In the genomic region with DNA sequence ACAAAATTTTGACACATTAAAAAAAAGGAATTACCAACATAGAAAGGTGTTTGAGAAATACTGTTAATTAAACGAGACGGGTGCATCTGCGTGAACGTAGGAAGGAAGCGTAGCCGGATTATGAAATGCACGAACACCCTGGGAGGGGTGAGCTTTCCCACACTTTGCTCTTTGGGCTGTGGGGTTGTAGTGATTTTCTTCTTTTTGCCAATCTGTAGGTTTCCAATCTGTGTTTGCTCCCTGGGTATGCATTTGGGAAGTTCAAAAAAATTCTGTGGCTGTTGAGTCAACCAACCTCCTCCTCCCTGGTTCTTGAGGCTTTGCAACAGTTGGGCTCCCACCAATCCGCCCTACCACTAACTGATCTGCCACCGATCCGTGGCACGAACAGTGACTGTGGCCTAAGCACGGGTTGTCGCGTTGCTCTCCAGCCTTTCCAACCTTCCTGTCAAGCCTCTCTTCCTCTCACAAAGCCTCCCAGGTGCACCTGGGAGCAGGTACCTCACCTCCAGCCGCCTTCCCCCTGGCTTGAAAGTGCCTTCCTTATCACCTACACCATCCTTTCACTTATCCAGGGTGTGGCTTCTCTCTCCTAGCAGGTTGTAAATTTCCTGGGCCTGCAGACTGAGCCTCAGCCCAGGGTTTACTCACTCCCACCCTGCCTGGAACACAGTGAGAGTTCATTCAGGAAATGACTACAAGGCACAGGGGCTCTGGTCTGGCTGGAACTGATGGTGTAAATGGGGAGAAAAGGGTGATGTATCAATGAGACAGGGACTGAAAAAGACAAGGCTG, we compare ENCODE assay signal across 1 cellular context.
TF ChIP-seq lines count a peak whose summit lies in the region.

No MANE protein-coding gene starts in this region.

TF ChIP-seq in HepG2, 621 proteins besides CTCF, POLR2A, EP300 and RAD21:
- TF ChIP-seq SCMH1 (CRISPR knock-in tag; IDR thresholded peaks at IDR 0.05; ENCODE audit: borderline replicate concordance), result no peak
- TF ChIP-seq, protein P1, sequence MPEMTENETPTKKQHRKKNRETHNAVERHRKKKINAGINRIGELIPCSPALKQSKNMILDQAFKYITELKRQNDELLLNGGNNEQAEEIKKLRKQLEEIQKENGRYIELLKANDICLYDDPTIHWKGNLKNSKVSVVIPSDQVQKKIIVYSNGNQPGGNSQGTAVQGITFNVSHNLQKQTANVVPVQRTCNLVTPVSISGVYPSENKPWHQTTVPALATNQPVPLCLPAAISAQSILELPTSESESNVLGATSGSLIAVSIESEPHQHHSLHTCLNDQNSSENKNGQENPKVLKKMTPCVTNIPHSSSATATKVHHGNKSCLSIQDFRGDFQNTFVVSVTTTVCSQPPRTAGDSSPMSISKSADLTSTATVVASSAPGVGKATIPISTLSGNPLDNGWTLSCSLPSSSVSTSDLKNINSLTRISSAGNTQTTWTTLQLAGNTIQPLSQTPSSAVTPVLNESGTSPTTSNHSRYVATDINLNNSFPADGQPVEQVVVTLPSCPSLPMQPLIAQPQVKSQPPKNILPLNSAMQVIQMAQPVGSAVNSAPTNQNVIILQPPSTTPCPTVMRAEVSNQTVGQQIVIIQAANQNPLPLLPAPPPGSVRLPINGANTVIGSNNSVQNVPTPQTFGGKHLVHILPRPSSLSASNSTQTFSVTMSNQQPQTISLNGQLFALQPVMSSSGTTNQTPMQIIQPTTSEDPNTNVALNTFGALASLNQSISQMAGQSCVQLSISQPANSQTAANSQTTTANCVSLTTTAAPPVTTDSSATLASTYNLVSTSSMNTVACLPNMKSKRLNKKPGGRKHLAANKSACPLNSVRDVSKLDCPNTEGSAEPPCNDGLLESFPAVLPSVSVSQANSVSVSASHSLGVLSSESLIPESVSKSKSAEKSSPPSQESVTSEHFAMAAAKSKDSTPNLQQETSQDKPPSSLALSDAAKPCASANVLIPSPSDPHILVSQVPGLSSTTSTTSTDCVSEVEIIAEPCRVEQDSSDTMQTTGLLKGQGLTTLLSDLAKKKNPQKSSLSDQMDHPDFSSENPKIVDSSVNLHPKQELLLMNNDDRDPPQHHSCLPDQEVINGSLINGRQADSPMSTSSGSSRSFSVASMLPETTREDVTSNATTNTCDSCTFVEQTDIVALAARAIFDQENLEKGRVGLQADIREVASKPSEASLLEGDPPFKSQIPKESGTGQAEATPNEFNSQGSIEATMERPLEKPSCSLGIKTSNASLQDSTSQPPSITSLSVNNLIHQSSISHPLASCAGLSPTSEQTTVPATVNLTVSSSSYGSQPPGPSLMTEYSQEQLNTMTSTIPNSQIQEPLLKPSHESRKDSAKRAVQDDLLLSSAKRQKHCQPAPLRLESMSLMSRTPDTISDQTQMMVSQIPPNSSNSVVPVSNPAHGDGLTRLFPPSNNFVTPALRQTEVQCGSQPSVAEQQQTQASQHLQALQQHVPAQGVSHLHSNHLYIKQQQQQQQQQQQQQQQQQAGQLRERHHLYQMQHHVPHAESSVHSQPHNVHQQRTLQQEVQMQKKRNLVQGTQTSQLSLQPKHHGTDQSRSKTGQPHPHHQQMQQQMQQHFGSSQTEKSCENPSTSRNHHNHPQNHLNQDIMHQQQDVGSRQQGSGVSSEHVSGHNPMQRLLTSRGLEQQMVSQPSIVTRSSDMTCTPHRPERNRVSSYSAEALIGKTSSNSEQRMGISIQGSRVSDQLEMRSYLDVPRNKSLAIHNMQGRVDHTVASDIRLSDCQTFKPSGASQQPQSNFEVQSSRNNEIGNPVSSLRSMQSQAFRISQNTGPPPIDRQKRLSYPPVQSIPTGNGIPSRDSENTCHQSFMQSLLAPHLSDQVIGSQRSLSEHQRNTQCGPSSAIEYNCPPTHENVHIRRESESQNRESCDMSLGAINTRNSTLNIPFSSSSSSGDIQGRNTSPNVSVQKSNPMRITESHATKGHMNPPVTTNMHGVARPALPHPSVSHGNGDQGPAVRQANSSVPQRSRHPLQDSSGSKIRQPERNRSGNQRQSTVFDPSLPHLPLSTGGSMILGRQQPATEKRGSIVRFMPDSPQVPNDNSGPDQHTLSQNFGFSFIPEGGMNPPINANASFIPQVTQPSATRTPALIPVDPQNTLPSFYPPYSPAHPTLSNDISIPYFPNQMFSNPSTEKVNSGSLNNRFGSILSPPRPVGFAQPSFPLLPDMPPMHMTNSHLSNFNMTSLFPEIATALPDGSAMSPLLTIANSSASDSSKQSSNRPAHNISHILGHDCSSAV (CRISPR knock-in tag; IDR thresholded peaks at IDR 0.05; ENCODE audit: borderline replicate concordance), result no peak
- TF ChIP-seq ZNF362 (CRISPR knock-in tag; IDR thresholded peaks at IDR 0.05; ENCODE audit: borderline replicate concordance), result no peak
- TF ChIP-seq ZNF816 (CRISPR knock-in tag; IDR thresholded peaks at IDR 0.05; ENCODE audit: borderline replicate concordance), result no peak
- TF ChIP-seq TP53 (CRISPR knock-in tag; conservative IDR thresholded peaks at IDR 0.05), result no peak
- TF ChIP-seq NCOA2 (CRISPR knock-in tag; IDR thresholded peaks at IDR 0.05), result no peak
- TF ChIP-seq, protein P2, sequence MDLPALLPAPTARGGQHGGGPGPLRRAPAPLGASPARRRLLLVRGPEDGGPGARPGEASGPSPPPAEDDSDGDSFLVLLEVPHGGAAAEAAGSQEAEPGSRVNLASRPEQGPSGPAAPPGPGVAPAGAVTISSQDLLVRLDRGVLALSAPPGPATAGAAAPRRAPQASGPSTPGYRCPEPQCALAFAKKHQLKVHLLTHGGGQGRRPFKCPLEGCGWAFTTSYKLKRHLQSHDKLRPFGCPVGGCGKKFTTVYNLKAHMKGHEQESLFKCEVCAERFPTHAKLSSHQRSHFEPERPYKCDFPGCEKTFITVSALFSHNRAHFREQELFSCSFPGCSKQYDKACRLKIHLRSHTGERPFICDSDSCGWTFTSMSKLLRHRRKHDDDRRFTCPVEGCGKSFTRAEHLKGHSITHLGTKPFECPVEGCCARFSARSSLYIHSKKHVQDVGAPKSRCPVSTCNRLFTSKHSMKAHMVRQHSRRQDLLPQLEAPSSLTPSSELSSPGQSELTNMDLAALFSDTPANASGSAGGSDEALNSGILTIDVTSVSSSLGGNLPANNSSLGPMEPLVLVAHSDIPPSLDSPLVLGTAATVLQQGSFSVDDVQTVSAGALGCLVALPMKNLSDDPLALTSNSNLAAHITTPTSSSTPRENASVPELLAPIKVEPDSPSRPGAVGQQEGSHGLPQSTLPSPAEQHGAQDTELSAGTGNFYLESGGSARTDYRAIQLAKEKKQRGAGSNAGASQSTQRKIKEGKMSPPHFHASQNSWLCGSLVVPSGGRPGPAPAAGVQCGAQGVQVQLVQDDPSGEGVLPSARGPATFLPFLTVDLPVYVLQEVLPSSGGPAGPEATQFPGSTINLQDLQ (CRISPR knock-in tag; IDR thresholded peaks at IDR 0.05), result no peak
- TF ChIP-seq, protein P3, sequence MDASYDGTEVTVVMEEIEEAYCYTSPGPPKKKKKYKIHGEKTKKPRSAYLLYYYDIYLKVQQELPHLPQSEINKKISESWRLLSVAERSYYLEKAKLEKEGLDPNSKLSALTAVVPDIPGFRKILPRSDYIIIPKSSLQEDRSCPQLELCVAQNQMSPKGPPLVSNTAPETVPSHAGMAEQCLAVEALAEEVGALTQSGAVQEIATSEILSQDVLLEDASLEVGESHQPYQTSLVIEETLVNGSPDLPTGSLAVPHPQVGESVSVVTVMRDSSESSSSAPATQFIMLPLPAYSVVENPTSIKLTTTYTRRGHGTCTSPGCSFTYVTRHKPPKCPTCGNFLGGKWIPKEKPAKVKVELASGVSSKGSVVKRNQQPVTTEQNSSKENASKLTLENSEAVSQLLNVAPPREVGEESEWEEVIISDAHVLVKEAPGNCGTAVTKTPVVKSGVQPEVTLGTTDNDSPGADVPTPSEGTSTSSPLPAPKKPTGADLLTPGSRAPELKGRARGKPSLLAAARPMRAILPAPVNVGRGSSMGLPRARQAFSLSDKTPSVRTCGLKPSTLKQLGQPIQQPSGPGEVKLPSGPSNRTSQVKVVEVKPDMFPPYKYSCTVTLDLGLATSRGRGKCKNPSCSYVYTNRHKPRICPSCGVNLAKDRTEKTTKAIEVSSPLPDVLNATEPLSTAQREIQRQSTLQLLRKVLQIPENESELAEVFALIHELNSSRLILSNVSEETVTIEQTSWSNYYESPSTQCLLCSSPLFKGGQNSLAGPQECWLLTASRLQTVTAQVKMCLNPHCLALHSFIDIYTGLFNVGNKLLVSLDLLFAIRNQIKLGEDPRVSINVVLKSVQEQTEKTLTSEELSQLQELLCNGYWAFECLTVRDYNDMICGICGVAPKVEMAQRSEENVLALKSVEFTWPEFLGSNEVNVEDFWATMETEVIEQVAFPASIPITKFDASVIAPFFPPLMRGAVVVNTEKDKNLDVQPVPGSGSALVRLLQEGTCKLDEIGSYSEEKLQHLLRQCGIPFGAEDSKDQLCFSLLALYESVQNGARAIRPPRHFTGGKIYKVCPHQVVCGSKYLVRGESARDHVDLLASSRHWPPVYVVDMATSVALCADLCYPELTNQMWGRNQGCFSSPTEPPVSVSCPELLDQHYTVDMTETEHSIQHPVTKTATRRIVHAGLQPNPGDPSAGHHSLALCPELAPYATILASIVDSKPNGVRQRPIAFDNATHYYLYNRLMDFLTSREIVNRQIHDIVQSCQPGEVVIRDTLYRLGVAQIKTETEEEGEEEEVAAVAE (CRISPR knock-in tag; IDR thresholded peaks at IDR 0.05; ENCODE audit: borderline replicate concordance), result no peak
- no peak for TF ChIP-seq STAT6 (CRISPR knock-in tag; IDR thresholded peaks at IDR 0.05; ENCODE audit: borderline replicate concordance)
- no peak for TF ChIP-seq USF2 (IDR thresholded peaks at IDR 0.05; ENCODE audit: low read depth, low read length)
- TF ChIP-seq USF2 (CRISPR knock-in tag; IDR thresholded peaks at IDR 0.05; ENCODE audit: borderline replicate concordance), result no peak
- TF ChIP-seq CC2D1A (CRISPR knock-in tag; IDR thresholded peaks at IDR 0.05), result no peak
- no peak for TF ChIP-seq ZFP36L2 (CRISPR knock-in tag; IDR thresholded peaks at IDR 0.05)
- TF ChIP-seq KDM5A (IDR thresholded peaks at IDR 0.05; ENCODE audit: borderline replicate concordance, low read length), result no peak
- no peak for TF ChIP-seq GRHL1 (CRISPR knock-in tag; conservative IDR thresholded peaks at IDR 0.05)
- no peak for TF ChIP-seq TSC22D2 (CRISPR knock-in tag; IDR thresholded peaks at IDR 0.05; ENCODE audit: borderline replicate concordance)
